Comparison of ENCODE assay signal across 35 cellular contexts in genomic region chr5:161332343-161332742, GRCh38.
DNase-seq lines count a peak whose midpoint lies in the region; ATAC-seq, FAIRE-seq and TF ChIP-seq lines count a peak whose summit lies in the region.
"Had no signal": no experiment of that assay in that cellular context is flagged by ENCODE, and none has a peak within 500 bp of the region (broad histone marks: within the 10 kb centered on the region; RNA-seq: fewer than 3 reads in every experiment).

No MANE protein-coding gene starts in this region.

- H3K79me2 ChIP-seq in HepG2 (ENCODE audit: insufficient read depth, low read length), result no peaks in the 10 kb centered on the region
- H3K79me2 ChIP-seq in hepatocyte, result no peaks in the 10 kb centered on the region

- H3K4me1 Mint-ChIP-seq in activated CD4-positive, alpha-beta T cell treated with anti-CD3 and anti-CD28 coated beads, Interleukin-2, amount 10 ng/mL, durations not matched to agents 24 days and 14 days, result no peaks in the 10 kb centered on the region
- H3K4me1 Mint-ChIP-seq: B cell; CD14-positive monocyte; CD4-positive, alpha-beta memory T cell; CD4-positive, CD25-positive, alpha-beta regulatory T cell; CD8-positive, alpha-beta memory T cell had no signal

- H3K9ac ChIP-seq in HepG2 (ENCODE audit: insufficient read depth, low read depth, low read length), result no peak overlapping the region
- H3K9ac ChIP-seq: BLaER1; BLaER1 treated with 17β-estradiol and CSF1 and Interleukin-3, amounts not matched to agents 10 nM and 100 nM had no signal

- H3K4me3 ChIP-seq in HepG2 (replicated peaks in 1 of 3; ENCODE audit: insufficient read depth in 1 of 3, low read depth in 2 of 3, low read length in 3 of 3) (no peak overlapping the region), right lobe of liver (no peak overlapping the region), hepatocyte (no peak overlapping the region), small intestine (ENCODE audit: low read depth in 1 of 2, low read length in 2 of 2) (no peak overlapping the region)
- H3K4me3 ChIP-seq: A549; BLaER1; BLaER1 treated with 17β-estradiol and CSF1 and Interleukin-3, amounts not matched to agents 10 nM and 100 nM had no signal

- TF ChIP-seq CTCF in HepG2 (CRISPR knock-in tag; IDR thresholded peaks at IDR 0.05) (no peak), right lobe of liver (IDR thresholded peaks at IDR 0.05) (no peak), hepatocyte (IDR thresholded peaks at IDR 0.05; ENCODE audit: poor library complexity) (no peak)

- no peaks in the 10 kb centered on the region for H4K20me1 ChIP-seq in HepG2 (ENCODE audit: insufficient read depth, low read length)
- no peaks in the 10 kb centered on the region for H4K20me1 ChIP-seq in hepatocyte (ENCODE audit: insufficient read depth, poor library complexity, severe bottlenecking)
- H4K20me1 ChIP-seq: BLaER1; BLaER1 treated with 17β-estradiol and CSF1 and Interleukin-3, amounts not matched to agents 10 nM and 100 nM had no signal

- no peak for TF ChIP-seq POLR2A in HepG2 (IDR thresholded peaks at IDR 0.05; ENCODE audit: insufficient read depth in 1 of 2, low read depth in 2 of 2, low read length in 2 of 2)
- no peak for TF ChIP-seq POLR2A in right lobe of liver (IDR thresholded peaks at IDR 0.05)

- no peak overlapping the region for H3K27ac Mint-ChIP-seq in activated CD4-positive, alpha-beta T cell treated with anti-CD3 and anti-CD28 coated beads, Interleukin-2, amount 10 ng/mL, durations not matched to agents 24 days and 14 days
- H3K27ac Mint-ChIP-seq: B cell; CD14-positive monocyte; CD4-positive, alpha-beta memory T cell; CD4-positive, alpha-beta T cell; CD4-positive, CD25-positive, alpha-beta regulatory T cell; CD8-positive, alpha-beta T cell had no signal

- H3K27me3 Mint-ChIP-seq in activated CD4-positive, alpha-beta T cell treated with anti-CD3 and anti-CD28 coated beads, Interleukin-2, amount 10 ng/mL, durations not matched to agents 24 days and 14 days, result no peaks in the 10 kb centered on the region
- H3K27me3 Mint-ChIP-seq: B cell; CD4-positive, alpha-beta T cell had no signal

- in situ Hi-C loops in HepG2 (cut with HindIII; ENCODE audit: extremely low pct_ligation_motif_present, low pct_unique_long_range_greater_than_20kb), result no loop called here

- DNase-seq in HepG2 (ENCODE audit: low spot score) (peak; percentile 60), right lobe of liver (no peak), hepatocyte (ENCODE audit: low spot score) (peak; percentile 34), small intestine (peak; percentile 45), H4 (ENCODE audit: low spot score) (no peak)
- no peak for DNase-seq in activated CD4-positive, alpha-beta T cell treated with anti-CD3 and anti-CD28 coated beads, Interleukin-2, amount 10 ng/mL, durations not matched to agents 24 days and 14 days
- DNase-seq: 8988T; ACHN; AML-193; BE2C; C1 segment of cervical spinal cord; Caco-2; Calu3; CD4-positive, alpha-beta memory T cell; CD4-positive, alpha-beta T cell; CD4-positive, CD25-positive, alpha-beta regulatory T cell; CD8-positive, alpha-beta memory T cell; CD8-positive, alpha-beta T cell; COR-L47; DMS 273 treated with DMSO at 0.1 percent for 48 hours; DMS153; DMS53; DMS79; DMS79 treated with DMSO at 0.1 percent for 48 hours; DND-41; EL had no signal

- H3K27me3 ChIP-seq in HepG2 (ENCODE audit: control insufficient read depth in 1 of 2, insufficient read depth in 2 of 2, low read length in 2 of 2) (no peaks in the 10 kb centered on the region), right lobe of liver (no peaks in the 10 kb centered on the region), hepatocyte (no peaks in the 10 kb centered on the region), small intestine (ENCODE audit: control insufficient read depth in 2 of 2, insufficient read depth in 2 of 2, low read length in 2 of 2) (no peaks in the 10 kb centered on the region)
- H3K27me3 ChIP-seq: BE2C; BLaER1; BLaER1 treated with 17β-estradiol and CSF1 and Interleukin-3, amounts not matched to agents 10 nM and 100 nM had no signal

- no peak overlapping the region for H3K4me3 Mint-ChIP-seq in activated CD4-positive, alpha-beta T cell treated with anti-CD3 and anti-CD28 coated beads, Interleukin-2, amount 10 ng/mL, durations not matched to agents 24 days and 14 days
- H3K4me3 Mint-ChIP-seq: B cell; CD14-positive monocyte; CD4-positive, alpha-beta memory T cell; CD4-positive, alpha-beta T cell; CD4-positive, CD25-positive, alpha-beta regulatory T cell; CD8-positive, alpha-beta memory T cell; CD8-positive, alpha-beta T cell had no signal

- no peaks in the 10 kb centered on the region for H3K36me3 ChIP-seq in HepG2 (replicated peaks in 1 of 2; ENCODE audit: control insufficient read depth in 1 of 2, insufficient read depth in 2 of 2, low read length in 2 of 2)
- no peaks in the 10 kb centered on the region for H3K36me3 ChIP-seq in right lobe of liver
- H3K36me3 ChIP-seq in hepatocyte (replicated peaks; ENCODE audit: insufficient read depth, low read depth), result no peaks in the 10 kb centered on the region
- H3K36me3 ChIP-seq in small intestine (ENCODE audit: control insufficient read depth in 2 of 2, insufficient read depth in 2 of 2, low read length in 2 of 2), result no peaks in the 10 kb centered on the region
- H3K36me3 ChIP-seq: BE2C; BLaER1; BLaER1 treated with 17β-estradiol and CSF1 and Interleukin-3, amounts not matched to agents 10 nM and 100 nM had no signal

- H2AFZ ChIP-seq in HepG2 (ENCODE audit: low read length) (no peak overlapping the region), hepatocyte (no peak overlapping the region)

- POLR2A ChIA-PET in HepG2 (lab: Yijun Ruan, JAX), result no interaction called here

- intact Hi-C loops in HepG2 (cut with micrococcal nuclease; ENCODE audit: unreplicated experiment), result no loop called here
- intact Hi-C loops in right lobe of liver (cut with DNase I), result no loop called here
- intact Hi-C loops in activated CD4-positive, alpha-beta T cell treated with anti-CD3 and anti-CD28 coated beads, Interleukin-2, amount 10 ng/mL, durations not matched to agents 24 days and 14 days (cut with micrococcal nuclease), result no loop called here

- H3K9me3 Mint-ChIP-seq in activated CD4-positive, alpha-beta T cell treated with anti-CD3 and anti-CD28 coated beads, Interleukin-2, amount 10 ng/mL, durations not matched to agents 24 days and 14 days, result no peaks in the 10 kb centered on the region
- H3K9me3 Mint-ChIP-seq: CD4-positive, alpha-beta T cell; CD8-positive, alpha-beta T cell had no signal

- TF ChIP-seq EP300 in HepG2 (IDR thresholded peaks at IDR 0.05; ENCODE audit: low read depth in 2 of 2, low read length in 2 of 2), result no peak
- no peak for TF ChIP-seq EP300 in HepG2 (CRISPR knock-in tag; IDR thresholded peaks at IDR 0.05; ENCODE audit: borderline replicate concordance)

- no TSS peak for BruUV-seq in HepG2 (replicated peaks; lab: Mats Ljungman, UMichigan)

- 4% methylated on average over 3 of the region's 3 CpGs for WGBS in HepG2 (ENCODE audit: low lambda C conversion rate)
- WGBS in right lobe of liver (ENCODE audit: insufficient coverage, low coverage, low lambda C conversion rate, missing lambda C conversion rate), result 49% methylated on average over 3 of the region's 3 CpGs
- 91% methylated on average over 3 of the region's 3 CpGs for WGBS in hepatocyte (ENCODE audit: low lambda C conversion rate, missing lambda C conversion rate)
- WGBS in small intestine, 3 donors, result 60 to 76% (median 63%) methylated on average over 3 of the region's 3 CpGs

- no peaks in the 10 kb centered on the region for H3K9me3 ChIP-seq in HepG2 (ENCODE audit: low read length)
- no peaks in the 10 kb centered on the region for H3K9me3 ChIP-seq in right lobe of liver
- H3K9me3 ChIP-seq in hepatocyte (ENCODE audit: low read depth), result no peaks in the 10 kb centered on the region
- H3K9me3 ChIP-seq in small intestine (ENCODE audit: control insufficient read depth, low read depth), result no peaks in the 10 kb centered on the region
- H3K9me3 ChIP-seq: A549, BE2C, Caco-2 had no signal

- no peaks in the 10 kb centered on the region for H3K9me2 ChIP-seq in hepatocyte (replicated peaks; ENCODE audit: insufficient read depth)

- H3K27ac ChIP-seq in HepG2 (ENCODE audit: extremely low read length, insufficient read depth, low read length) (no peak overlapping the region), right lobe of liver (no peak overlapping the region), hepatocyte (no peak overlapping the region), small intestine (ENCODE audit: low read depth in 1 of 2, low read length in 1 of 2) (no peak overlapping the region)
- H3K27ac ChIP-seq: 22Rv1; A549; BLaER1; BLaER1 treated with 17β-estradiol and CSF1 and Interleukin-3, amounts not matched to agents 10 nM and 100 nM; C4-2B had no signal

- peaks cover 9% of the 10 kb centered on the region; the same call in 1 of the 2 replicates for H3K4me1 ChIP-seq in HepG2 (ENCODE audit: insufficient read depth, low read length)
- no peaks in the 10 kb centered on the region for H3K4me1 ChIP-seq in right lobe of liver
- no peaks in the 10 kb centered on the region for H3K4me1 ChIP-seq in hepatocyte (ENCODE audit: insufficient read depth)
- H3K4me1 ChIP-seq in small intestine (ENCODE audit: control insufficient read depth in 2 of 2, insufficient read depth in 1 of 2, low read depth in 1 of 2, low read length in 1 of 2), result no peaks in the 10 kb centered on the region
- H3K4me1 ChIP-seq: A549, BE2C, BLaER1, Caco-2 had no signal

- no peak overlapping the region for H3K4me2 ChIP-seq in HepG2 (ENCODE audit: low read depth, low read length)
- H3K4me2 ChIP-seq in hepatocyte, result no peak overlapping the region
- H3K4me2 ChIP-seq: A549; BLaER1; BLaER1 treated with 17β-estradiol and CSF1 and Interleukin-3, amounts not matched to agents 10 nM and 100 nM had no signal

- FAIRE-seq in HepG2 (lab: Jason Lieb, UNC), result no peak
- no peak for FAIRE-seq in small intestine (lab: Jason Lieb, UNC)
- FAIRE-seq: A204.1, A549, D721Med had no signal

- no peak for TF ChIP-seq RAD21 in HepG2 (CRISPR knock-in tag; IDR thresholded peaks at IDR 0.05)

- no peaks in the 10 kb centered on the region for H3K36me3 Mint-ChIP-seq in activated CD4-positive, alpha-beta T cell treated with anti-CD3 and anti-CD28 coated beads, Interleukin-2, amount 10 ng/mL, durations not matched to agents 24 days and 14 days (ENCODE audit: low read depth)
- H3K36me3 Mint-ChIP-seq: CD14-positive monocyte; CD4-positive, alpha-beta memory T cell; CD4-positive, CD25-positive, alpha-beta regulatory T cell; CD8-positive, alpha-beta memory T cell; CD8-positive, alpha-beta T cell had no signal

- ATAC-seq in HepG2, result peak; percentile 83
- ATAC-seq in right lobe of liver, result no peak
- ATAC-seq: A549; CD8-positive, alpha-beta T cell had no signal

- CTCF ChIA-PET in HepG2 (lab: Yijun Ruan, JAX; ENCODE audit: low intra/inter-chr PET ratio, low total read pairs), result no interaction called here

TF ChIP-seq in HepG2, 621 proteins besides CTCF, POLR2A, EP300 and RAD21 (continues in another document):
- TF ChIP-seq SALL1 (CRISPR knock-in tag; IDR thresholded peaks at IDR 0.05) (peak; percentile 41; the same call in 1 of the 2 replicates), KDM4B (CRISPR knock-in tag; IDR thresholded peaks at IDR 0.05) (no peak)

Comparison
In these comparisons a context has a peak if more than half of its experiments do, and no peak if none do; other contexts are left out.
1. DNase-seq: peak in HepG2 (single experiment), hepatocyte (single experiment) and small intestine (single experiment); none in right lobe of liver (0 of 3), activated CD4-positive, alpha-beta T cell treated with anti-CD3 and anti-CD28 coated beads, Interleukin-2, amount 10 ng/mL, durations not matched to agents 24 days and 14 days (single experiment) and H4 (single experiment).